Comparison of ENCODE assay signal across 8 cellular contexts in the genomic region with DNA sequence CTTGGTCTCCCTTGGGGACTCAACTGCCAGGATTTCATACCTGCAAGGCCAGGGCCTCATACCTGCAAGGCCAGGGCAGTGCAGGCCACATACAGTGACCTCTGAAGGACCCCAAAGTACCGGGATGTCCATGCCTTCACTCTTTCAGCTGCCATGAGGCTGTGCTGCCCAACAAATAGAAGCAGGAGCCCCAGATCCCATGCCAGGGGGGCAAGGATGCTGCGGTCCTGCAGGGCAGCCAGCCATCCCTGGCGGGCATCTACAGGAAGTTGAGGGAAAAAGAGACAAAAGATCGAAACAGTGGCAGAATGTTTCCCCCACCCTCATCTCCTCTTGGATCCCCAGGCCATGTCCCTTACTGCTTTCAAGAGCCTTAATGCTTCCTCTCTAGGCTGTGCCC.
A peak's percentile ranks its signal among the peaks of the same experiment; 100 is the strongest.
DNase-seq lines count a peak whose midpoint lies in the region; ATAC-seq and TF ChIP-seq lines count a peak whose summit lies in the region.

No MANE protein-coding gene starts in this region.

- H3K9me3 ChIP-seq in HUES6 (ENCODE audit: control insufficient read depth, insufficient read depth, low read depth, low read length): no peaks in the 10 kb centered on the region
- H3K9me3 ChIP-seq in muscle layer of colon (ENCODE audit: low read length): no peaks in the 10 kb centered on the region

- in situ Hi-C loops in GM13977 (cut with MboI; ENCODE audit: low pct_unique_long_range_greater_than_20kb, low sequenced_read_pairs, unreplicated experiment): no loop called here

- H3K27ac ChIP-seq in 22Rv1: peak overlapping the region; percentile 90
- peak overlapping the region; percentile 32; the same call in 1 of the 2 replicates for H3K27ac ChIP-seq in HUES6 (ENCODE audit: low read depth, low read length)
- H3K27ac ChIP-seq in caudate nucleus (ENCODE audit: low read depth, low read length): peak overlapping the region; percentile 90
- peak overlapping the region; percentile 88 for H3K27ac ChIP-seq in muscle layer of colon (ENCODE audit: low read depth, low read length)

- ATAC-seq in GM19397 (IDR thresholded peaks at IDR 0.05; ENCODE audit: unreplicated experiment): no peak

- peak overlapping the region; percentile 79 for H3K9ac ChIP-seq in HUES6 (ENCODE audit: low read length)
- peak overlapping the region; percentile 28 for H3K9ac ChIP-seq in muscle layer of colon (ENCODE audit: low read length)

- H3K27me3 ChIP-seq in HUES6 (ENCODE audit: control insufficient read depth, insufficient read depth, low read length) (no peaks in the 10 kb centered on the region), muscle layer of colon (ENCODE audit: control insufficient read depth in 1 of 2, insufficient read depth in 2 of 2, low read length in 2 of 2) (no peaks in the 10 kb centered on the region)

- TF ChIP-seq CTCF in 22Rv1 (IDR thresholded peaks at IDR 0.05) (no peak), GM13977 (IDR thresholded peaks at IDR 0.05; ENCODE audit: extremely low read depth, insufficient read depth, missing control alignments) (no peak)

- peak overlapping the region; percentile 95 for H3K4me3 ChIP-seq in HUES6 (ENCODE audit: low read depth, low read length)
- H3K4me3 ChIP-seq in muscle layer of colon (ENCODE audit: low read depth in 1 of 2, low read length in 2 of 2): peak overlapping the region in 1 of 2 donors; percentile 60

- H3K36me3 ChIP-seq in HUES6 (ENCODE audit: control insufficient read depth, insufficient read depth, low read length): no peaks in the 10 kb centered on the region
- H3K36me3 ChIP-seq in muscle layer of colon (ENCODE audit: insufficient read depth, low read length): no peaks in the 10 kb centered on the region

- peaks cover 34% of the 10 kb centered on the region for H3K4me1 ChIP-seq in HUES6 (ENCODE audit: control insufficient read depth, insufficient read depth, low read length)
- H3K4me1 ChIP-seq in muscle layer of colon (ENCODE audit: insufficient read depth, low read length): peaks cover 33% of the 10 kb centered on the region

- DNase-seq in caudate nucleus (lab: John Stamatoyannopoulos, UW): no peak
- no peak for DNase-seq in NCI-H526 (lab: John Stamatoyannopoulos, UW)
- no peak for DNase-seq in NCI-H1105 treated with DMSO at 0.1 percent for 48 hours (lab: John Stamatoyannopoulos, UW)
- no peak for DNase-seq in GM13977 (ENCODE audit: low spot score)

Comparison
In these comparisons a context has a peak if more than half of its experiments do, and no peak if none do; other contexts are left out.
1. H3K27ac ChIP-seq: peak in every context shown above with its lines; median percentile 90 in 22Rv1; 90 in caudate nucleus; 88 in muscle layer of colon; 32 in HUES6.